Comparison of ENCODE assay signal across 8 cellular contexts in the genomic region with DNA sequence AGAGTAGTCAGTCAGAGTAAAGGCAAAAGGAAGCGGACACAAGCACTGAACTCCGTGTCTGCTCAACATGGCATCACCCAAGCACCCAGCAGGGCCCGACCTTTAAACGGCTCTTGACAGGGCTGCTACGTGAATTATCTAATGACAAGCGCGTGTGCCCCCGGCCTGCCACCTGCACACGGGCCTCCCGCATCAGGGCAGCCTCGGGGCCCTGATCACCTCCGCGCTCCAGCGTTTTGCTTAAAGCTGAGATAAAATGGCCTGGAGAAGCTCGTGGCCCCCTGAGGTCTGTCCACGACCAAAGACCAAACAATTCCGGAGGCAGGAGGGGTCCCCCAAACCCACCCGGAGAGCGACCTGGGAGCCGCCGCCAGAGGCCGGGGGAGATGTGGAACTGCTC. TPM values are rescaled to one million over a fixed set of nuclear protein-coding genes. Genes with fewer than 3 reads are reported as not detected.
A peak's percentile ranks its signal among the peaks of the same experiment; 100 is the strongest.
DNase-seq lines count a peak whose midpoint lies in the region; ATAC-seq, FAIRE-seq and TF ChIP-seq lines count a peak whose summit lies in the region.

No MANE protein-coding gene starts in this region.

- in situ Hi-C loops in astrocyte of the cerebellum (cut with HindIII; ENCODE audit: low sequenced_read_pairs) = no loop called here

- H3K9me3 Mint-ChIP-seq in Caco-2 (ENCODE audit: unreplicated experiment) = no peaks in the 10 kb centered on the region

- peaks cover 9% of the 10 kb centered on the region for H3K36me3 Mint-ChIP-seq in Caco-2 (ENCODE audit: insufficient read depth, unreplicated experiment)

- 0 out of 2 replicates have a peak, but pooled peaks cover 9% of the 10 kb centered on the region for H3K4me1 ChIP-seq in Caco-2
- peaks cover 8 to 9% of the 10 kb centered on the region in 2 donors for H3K4me1 ChIP-seq in kidney (ENCODE audit: control insufficient read depth in 1 of 2, insufficient read depth in 1 of 2, low read depth in 1 of 2, low read length in 2 of 2)

- peak overlapping the region; percentile 55 to 67 for H3K9ac ChIP-seq in kidney (ENCODE audit: low read length in 2 of 2)

- POLR2A ChIA-PET in Caco-2 (lab: Charles Lee) = interaction anchor here (0.6 to 0.7 kb wide), 6 partner anchors 11 to 1201 kb away, joined by 3 to 7 read pairs (median 4); no protein-coding TSS in a partner anchor

- no peak for DNase-seq in Caco-2
- peak; percentile 18 for DNase-seq in NCI-H69 (lab: John Stamatoyannopoulos, UW)
- no peak for DNase-seq in astrocyte of the cerebellum (ENCODE audit: low read depth)
- DNase-seq in kidney = no peak
- peak; percentile 25 for DNase-seq in stimulated activated CD4-positive, alpha-beta T cell treated with anti-CD3 and anti-CD28 coated beads, Interleukin-4, amount 100 ng/mL, for 24 hours
- DNase-seq in NCI-H1092 (lab: John Stamatoyannopoulos, UW) = no peak

- no peaks in the 10 kb centered on the region; the same call in 1 of the 2 replicates for H3K36me3 ChIP-seq in Caco-2 (ENCODE audit: control insufficient read depth, insufficient read depth, low read length)
- H3K36me3 ChIP-seq in kidney (ENCODE audit: control insufficient read depth in 1 of 2, insufficient read depth in 2 of 2, low read length in 2 of 2) = peaks cover 12% of the 10 kb centered on the region in 2 donors

- H3K4me1 Mint-ChIP-seq in Caco-2 (ENCODE audit: low read depth, unreplicated experiment) = no peaks in the 10 kb centered on the region

- H3K9me3 ChIP-seq in Caco-2 (no peaks in the 10 kb centered on the region), kidney (ENCODE audit: control insufficient read depth in 1 of 2, low read length in 2 of 2) (no peaks in the 10 kb centered on the region)

- TSS peak; percentile 56 for BruUV-seq in Caco-2 (replicated peaks; lab: Mats Ljungman, UMichigan)

- peak; percentile 29 for ATAC-seq in GM21737 (IDR thresholded peaks at IDR 0.05; ENCODE audit: unreplicated experiment)
- no peak for ATAC-seq in GM18520 (IDR thresholded peaks at IDR 0.05; ENCODE audit: unreplicated experiment)

- H3K27me3 Mint-ChIP-seq in Caco-2 (ENCODE audit: insufficient read depth, unreplicated experiment) = peaks cover 4% of the 10 kb centered on the region

- H3K27ac Mint-ChIP-seq in Caco-2 (ENCODE audit: unreplicated experiment) = peak overlapping the region; percentile 82

- CTCF ChIA-PET in Caco-2 (lab: Charles Lee) = interaction anchor here (0.6 kb wide), 1 partner anchor 16 kb away, joined by 9 read pairs; no protein-coding TSS in a partner anchor

- intact Hi-C loops in Caco-2 (cut with micrococcal nuclease; ENCODE audit: unreplicated experiment) (no loop called here), kidney (cut with DNase I) (no loop called here)

- TF ChIP-seq CTCF in Caco-2 (IDR thresholded peaks at IDR 0.05; ENCODE audit: insufficient read depth in 1 of 2, low read depth in 1 of 2, low read length in 1 of 2, severe bottlenecking in 1 of 2, unreplicated experiment in 1 of 2) (no peak), astrocyte of the cerebellum (IDR thresholded peaks at IDR 0.05; ENCODE audit: low read depth, low read length, missing control alignments) (no peak), kidney (IDR thresholded peaks at IDR 0.05; ENCODE audit: borderline replicate concordance, extremely low read depth, insufficient read depth) (no peak)

- no peak for FAIRE-seq in kidney (lab: Jason Lieb, UNC)

- no peak overlapping the region for H3K27ac ChIP-seq in kidney (ENCODE audit: low read depth in 2 of 2, low read length in 2 of 2)

- H3K4me3 ChIP-seq in Caco-2 (ENCODE audit: low read depth, low read length) = peak overlapping the region; percentile 88
- peak overlapping the region; percentile 94 for H3K4me3 ChIP-seq in astrocyte of the cerebellum (ENCODE audit: low read depth, low read length)
- H3K4me3 ChIP-seq in kidney (ENCODE audit: low read length in 2 of 2) = peak overlapping the region; percentile 78 to 99

- H3K4me3 Mint-ChIP-seq in Caco-2 (ENCODE audit: unreplicated experiment) = peak overlapping the region; percentile 84

- no peaks in the 10 kb centered on the region for H3K27me3 ChIP-seq in Caco-2 (replicated peaks; ENCODE audit: control insufficient read depth, insufficient read depth, low read length)

RNA-seq across cellular contexts. Expression of gene NDUFA10, which starts 0.4 kb away (rescaled TPM):
- 103 and 106 TPM in 2 replicates for total RNA-seq in Caco-2 (2022)
- 121 TPM for total RNA-seq in kidney
- 270 TPM for polyA plus RNA-seq in kidney (ENCODE audit: insufficient read depth, low read depth, low replicate concordance)

RNA-seq across cellular contexts. Expression of gene OR6B2, which starts 5.5 kb away (rescaled TPM):
- not detected in 2 replicates for total RNA-seq in Caco-2 (2022)
- not detected for total RNA-seq in kidney
- not detected for polyA plus RNA-seq in kidney (ENCODE audit: insufficient read depth, low read depth, low replicate concordance)

RNA-seq across cellular contexts. Expression of gene OR6B3, which starts 28.6 kb away (rescaled TPM):
- total RNA-seq in Caco-2 (2022) (not detected in 2 replicates), kidney (not detected)
- not detected for polyA plus RNA-seq in kidney (ENCODE audit: insufficient read depth, low read depth, low replicate concordance)

Comparison
In these comparisons a context has a peak if more than half of its experiments do, and no peak if none do; other contexts are left out.
1. DNase-seq: peak in NCI-H69 (single experiment) and stimulated activated CD4-positive, alpha-beta T cell treated with anti-CD3 and anti-CD28 coated beads, Interleukin-4, amount 100 ng/mL, for 24 hours (single experiment); none in Caco-2 (0 of 2), astrocyte of the cerebellum (single experiment), kidney (single experiment) and NCI-H1092 (single experiment).
2. Peak in every context shown above with its lines, with median percentiles within 50 percentile points of each other: H3K4me3 ChIP-seq.